ENCODE assay signal across 10 cellular contexts in the genomic region with DNA sequence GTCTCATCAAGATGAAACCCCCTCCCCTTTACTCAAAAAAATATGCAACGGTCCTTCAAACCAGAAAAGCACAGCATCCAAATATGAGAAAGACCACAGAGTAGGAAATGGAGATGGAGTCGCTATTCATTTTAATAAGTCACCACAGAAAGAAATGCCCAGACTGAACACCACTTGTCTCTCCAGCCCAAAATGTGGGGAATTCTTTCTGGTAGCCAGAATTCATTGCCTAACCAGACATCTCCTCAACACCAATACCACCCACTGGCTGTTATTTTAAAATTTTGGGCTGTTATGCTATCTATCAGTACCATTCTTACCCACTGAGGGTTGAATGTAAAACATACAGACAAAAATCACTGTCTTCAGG.
DNase-seq lines count a peak whose midpoint lies in the region; ATAC-seq and TF ChIP-seq lines count a peak whose summit lies in the region.
"Had no signal": no experiment of that assay in that cellular context is flagged by ENCODE, and none has a peak within 500 bp of the region (broad histone marks: within the 10 kb centered on the region; RNA-seq: fewer than 3 reads in every experiment).

No MANE protein-coding gene starts in this region.

- peaks cover 0 to 31% of the 10 kb centered on the region in 2 donors for H3K4me1 ChIP-seq in right atrium auricular region

- no peak overlapping the region for H3K4me3 ChIP-seq in right atrium auricular region
- H3K4me3 ChIP-seq: pancreas had no signal

- H3K9me3 ChIP-seq in right atrium auricular region, result no peaks in the 10 kb centered on the region
- H3K9me3 ChIP-seq: pancreas had no signal

- no peak for DNase-seq in Calu3
- DNase-seq in T-cell, result no peak
- DNase-seq in right atrium auricular region (ENCODE audit: low spot score), result no peak
- DNase-seq in stimulated activated effector memory CD8-positive, alpha-beta T cell treated with anti-CD3 and anti-CD28 coated beads, Interleukin-12 subunit alpha, Interleukin-12 subunit beta, amount 100 ng/mL, for 72 hours (ENCODE audit: low spot score in 2 of 2), result no peak
- no peak for DNase-seq in HUDEP-2 (lab: John Stamatoyannopoulos, UW; ENCODE audit: unreplicated experiment in 76 of 76)
- DNase-seq in NCI-H2107 treated with DMSO at 0.1 percent for 48 hours (lab: John Stamatoyannopoulos, UW; ENCODE audit: unreplicated experiment), result no peak

- H3K4me3 Mint-ChIP-seq in Calu3 (ENCODE audit: low read depth, unreplicated experiment) (no peak overlapping the region), T-cell (peak overlapping the region in 1 of 3 donors; percentile 74)
- peak overlapping the region; percentile 37 for H3K4me3 Mint-ChIP-seq in stimulated activated effector memory CD8-positive, alpha-beta T cell treated with anti-CD3 and anti-CD28 coated beads, Interleukin-12 subunit alpha, Interleukin-12 subunit beta, amount 100 ng/mL, for 72 hours

- no peaks in the 10 kb centered on the region for H3K36me3 ChIP-seq in right atrium auricular region
- H3K36me3 ChIP-seq: pancreas had no signal

- H3K27me3 ChIP-seq in right atrium auricular region, result no peaks in the 10 kb centered on the region
- H3K27me3 ChIP-seq: pancreas had no signal

- H3K27ac Mint-ChIP-seq in Calu3 (ENCODE audit: unreplicated experiment) (peak overlapping the region; percentile 93), T-cell (peak overlapping the region; percentile 49 to 73)
- H3K27ac Mint-ChIP-seq in stimulated activated effector memory CD8-positive, alpha-beta T cell treated with anti-CD3 and anti-CD28 coated beads, Interleukin-12 subunit alpha, Interleukin-12 subunit beta, amount 100 ng/mL, for 72 hours, result no peak overlapping the region

- H3K36me3 Mint-ChIP-seq in Calu3 (ENCODE audit: insufficient read depth, unreplicated experiment), result peaks cover 8% of the 10 kb centered on the region
- peaks cover 6% of the 10 kb centered on the region for H3K36me3 Mint-ChIP-seq in T-cell
- no peaks in the 10 kb centered on the region for H3K36me3 Mint-ChIP-seq in stimulated activated effector memory CD8-positive, alpha-beta T cell treated with anti-CD3 and anti-CD28 coated beads, Interleukin-12 subunit alpha, Interleukin-12 subunit beta, amount 100 ng/mL, for 72 hours

- H3K27ac ChIP-seq in right atrium auricular region, result peak overlapping the region; percentile 46 to 63

- CTCF ChIA-PET in Calu3 (lab: Charles Lee) (interaction anchor here (0.7 to 1.5 kb wide), 15 partner anchors 9 to 562 kb away, joined by 3 to 12 read pairs (median 5); a partner anchor contains a TSS), T-cell (lab: Charles Lee) (interaction anchor here (0.6 to 4.2 kb wide), 53 partner anchors 8 to 770 kb away, joined by 3 to 117 read pairs (median 4); a partner anchor contains a TSS)

- H3K27me3 Mint-ChIP-seq in Calu3 (ENCODE audit: unreplicated experiment) (no peaks in the 10 kb centered on the region), T-cell (no peaks in the 10 kb centered on the region)

- ATAC-seq in T-cell (replicated peaks in 1 of 4), result no peak
- no peak for ATAC-seq in stimulated activated effector memory CD8-positive, alpha-beta T cell treated with anti-CD3 and anti-CD28 coated beads, Interleukin-12 subunit alpha, Interleukin-12 subunit beta, amount 100 ng/mL, for 72 hours
- ATAC-seq in HG02970 (IDR thresholded peaks at IDR 0.05; ENCODE audit: low FRiP score, unreplicated experiment), result no peak
- ATAC-seq in HG03135 (IDR thresholded peaks at IDR 0.05; ENCODE audit: unreplicated experiment), result no peak

- intact Hi-C loops in Calu3 (cut with micrococcal nuclease; ENCODE audit: unreplicated experiment), result loop anchor here (2.0 kb wide), 1 partner anchor 54 kb away; no protein-coding TSS in a partner anchor

- no TSS peak for BruUV-seq in Calu3 (replicated peaks; lab: Mats Ljungman, UMichigan)

- H3K9me3 Mint-ChIP-seq in Calu3 (ENCODE audit: low read depth, unreplicated experiment) (no peaks in the 10 kb centered on the region), T-cell (no peaks in the 10 kb centered on the region)
- no peaks in the 10 kb centered on the region for H3K9me3 Mint-ChIP-seq in stimulated activated effector memory CD8-positive, alpha-beta T cell treated with anti-CD3 and anti-CD28 coated beads, Interleukin-12 subunit alpha, Interleukin-12 subunit beta, amount 100 ng/mL, for 72 hours
- H3K9me3 Mint-ChIP-seq: activated CD4-positive, alpha-beta memory T cell treated with anti-CD3 and anti-CD28 coated beads for 36 hours had no signal

- POLR2A ChIA-PET in T-cell (lab: Charles Lee), result interaction anchor here (0.6 to 0.7 kb wide), 3 partner anchors 22 to 315 kb away, joined by 3 to 6 read pairs (median 4); a partner anchor contains a TSS

- no peak for TF ChIP-seq CTCF in Calu3 (IDR thresholded peaks at IDR 0.05; ENCODE audit: unreplicated experiment)
- TF ChIP-seq CTCF in right atrium auricular region (IDR thresholded peaks at IDR 0.05), result no peak

- H3K4me1 Mint-ChIP-seq in Calu3 (ENCODE audit: low read depth, unreplicated experiment) (peaks cover 44% of the 10 kb centered on the region), T-cell (peaks cover 27 to 31% (median 30%) of the 10 kb centered on the region in 3 donors)
- peaks cover 28% of the 10 kb centered on the region for H3K4me1 Mint-ChIP-seq in stimulated activated effector memory CD8-positive, alpha-beta T cell treated with anti-CD3 and anti-CD28 coated beads, Interleukin-12 subunit alpha, Interleukin-12 subunit beta, amount 100 ng/mL, for 72 hours
